Comparison of ENCODE assay signal across 1 cellular context in the genomic region with DNA sequence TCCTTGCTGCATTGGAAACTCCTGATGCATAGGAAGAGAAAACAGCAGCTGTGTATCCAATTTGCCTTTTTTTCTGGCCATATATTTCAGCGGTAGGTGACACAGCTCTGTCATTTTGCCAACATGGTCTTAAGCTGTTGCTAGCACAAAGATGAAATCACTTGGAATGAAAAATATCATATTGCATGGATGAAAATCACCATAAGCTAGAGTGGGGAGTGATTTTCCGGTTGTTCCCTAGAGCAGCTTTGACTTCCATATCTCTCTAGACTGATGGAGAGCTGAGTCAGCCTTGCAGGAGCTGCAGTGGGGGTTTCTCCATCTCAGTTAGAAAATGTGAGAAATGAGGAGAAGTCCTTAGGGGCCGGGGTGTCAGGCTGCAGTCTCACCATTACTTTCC.
TF ChIP-seq lines count a peak whose summit lies in the region.

No MANE protein-coding gene starts in this region.

TF ChIP-seq in HEK293T, 16 proteins besides CTCF, POLR2A, EP300 and RAD21 (continued from another document):
- TF ChIP-seq FOXA1 (IDR thresholded peaks at IDR 0.05) (no peak), ELF4 (IDR thresholded peaks at IDR 0.05) (no peak), NFRKB (IDR thresholded peaks at IDR 0.05) (no peak), TARDBP (IDR thresholded peaks at IDR 0.05) (no peak), FOXK2 (IDR thresholded peaks at IDR 0.05) (no peak), SP1 (IDR thresholded peaks at IDR 0.05) (no peak), SUZ12 (IDR thresholded peaks at IDR 0.05) (no peak), BHLHE40 (IDR thresholded peaks at IDR 0.05; ENCODE audit: borderline replicate concordance) (no peak), CTBP1 (IDR thresholded peaks at IDR 0.05; ENCODE audit: borderline replicate concordance) (no peak), LEF1 (IDR thresholded peaks at IDR 0.05; ENCODE audit: borderline replicate concordance) (no peak)
- TF ChIP-seq, protein P1, sequence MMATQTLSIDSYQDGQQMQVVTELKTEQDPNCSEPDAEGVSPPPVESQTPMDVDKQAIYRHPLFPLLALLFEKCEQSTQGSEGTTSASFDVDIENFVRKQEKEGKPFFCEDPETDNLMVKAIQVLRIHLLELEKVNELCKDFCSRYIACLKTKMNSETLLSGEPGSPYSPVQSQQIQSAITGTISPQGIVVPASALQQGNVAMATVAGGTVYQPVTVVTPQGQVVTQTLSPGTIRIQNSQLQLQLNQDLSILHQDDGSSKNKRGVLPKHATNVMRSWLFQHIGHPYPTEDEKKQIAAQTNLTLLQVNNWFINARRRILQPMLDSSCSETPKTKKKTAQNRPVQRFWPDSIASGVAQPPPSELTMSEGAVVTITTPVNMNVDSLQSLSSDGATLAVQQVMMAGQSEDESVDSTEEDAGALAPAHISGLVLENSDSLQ (IDR thresholded peaks at IDR 0.05), result no peak
